In the genomic region with DNA sequence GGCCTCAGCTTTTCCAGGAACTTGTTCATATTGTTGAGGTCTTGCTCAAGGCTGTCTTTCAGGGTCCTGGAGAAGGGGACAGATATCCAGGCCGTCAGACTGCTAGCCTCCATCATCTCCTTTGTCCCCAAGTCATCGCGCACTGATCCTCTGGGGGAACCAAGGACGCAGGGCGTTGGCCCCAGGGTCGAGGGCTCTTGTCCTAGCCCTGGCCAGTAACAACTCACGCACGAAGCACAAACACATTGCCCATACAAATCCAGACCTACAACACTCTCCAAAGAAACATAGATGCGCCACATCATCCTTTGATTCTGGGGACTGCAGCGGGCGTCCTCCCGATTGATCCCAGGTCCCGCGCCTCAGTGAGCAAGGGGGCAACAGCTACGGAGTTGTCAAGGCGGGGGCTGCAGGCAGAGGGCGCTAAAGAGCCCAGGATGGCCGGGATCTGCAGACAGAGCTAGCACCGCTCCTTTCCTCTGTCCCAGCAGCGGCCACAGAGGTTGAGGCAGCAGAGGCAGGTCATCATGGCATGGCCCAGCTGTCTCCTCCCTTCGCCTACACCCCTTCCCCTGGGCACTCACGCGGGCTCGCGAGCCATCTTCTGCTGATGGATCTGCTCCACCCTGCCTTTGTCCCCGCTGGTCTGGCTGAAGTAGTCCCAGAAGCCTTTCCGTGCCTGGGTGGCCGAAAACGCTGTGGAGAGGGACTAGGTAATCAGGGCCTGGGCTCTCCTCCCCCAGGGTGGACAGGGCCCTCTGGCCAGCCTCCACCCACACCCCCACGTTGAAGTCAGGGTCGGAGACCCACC, we compare ENCODE assay signal across 1 cellular context.
TF ChIP-seq lines count a peak whose summit lies in the region.

No MANE protein-coding gene starts in this region.

TF ChIP-seq in endothelial cell of umbilical vein, 7 proteins besides CTCF, POLR2A, EP300 and RAD21:
- TF ChIP-seq GATA2 (IDR thresholded peaks at IDR 0.05; ENCODE audit: insufficient read depth, insufficient read length, low read depth, low read length), result no peak
- no peak for TF ChIP-seq JUN (IDR thresholded peaks at IDR 0.05; ENCODE audit: borderline replicate concordance, insufficient read depth, insufficient read length, low read depth)
- TF ChIP-seq MYC (IDR thresholded peaks at IDR 0.05; ENCODE audit: low read depth, low read length), result no peak
- TF ChIP-seq EZH2 (IDR thresholded peaks at IDR 0.05; ENCODE audit: borderline replicate concordance, low read depth, low read length, severe bottlenecking), result no peak
- TF ChIP-seq POLR2AphosphoS5 (IDR thresholded peaks at IDR 0.05; ENCODE audit: insufficient read depth, low read depth, low read length), result no peak
- TF ChIP-seq, protein P1, sequence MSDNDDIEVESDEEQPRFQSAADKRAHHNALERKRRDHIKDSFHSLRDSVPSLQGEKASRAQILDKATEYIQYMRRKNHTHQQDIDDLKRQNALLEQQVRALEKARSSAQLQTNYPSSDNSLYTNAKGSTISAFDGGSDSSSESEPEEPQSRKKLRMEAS (IDR thresholded peaks at IDR 0.05; ENCODE audit: insufficient read depth, insufficient read length), result no peak
- TF ChIP-seq FOS (IDR thresholded peaks at IDR 0.05; ENCODE audit: borderline replicate concordance, insufficient read depth, low read length), result no peak
